10 cellular contexts compared by ENCODE assay signal in the genomic region with DNA sequence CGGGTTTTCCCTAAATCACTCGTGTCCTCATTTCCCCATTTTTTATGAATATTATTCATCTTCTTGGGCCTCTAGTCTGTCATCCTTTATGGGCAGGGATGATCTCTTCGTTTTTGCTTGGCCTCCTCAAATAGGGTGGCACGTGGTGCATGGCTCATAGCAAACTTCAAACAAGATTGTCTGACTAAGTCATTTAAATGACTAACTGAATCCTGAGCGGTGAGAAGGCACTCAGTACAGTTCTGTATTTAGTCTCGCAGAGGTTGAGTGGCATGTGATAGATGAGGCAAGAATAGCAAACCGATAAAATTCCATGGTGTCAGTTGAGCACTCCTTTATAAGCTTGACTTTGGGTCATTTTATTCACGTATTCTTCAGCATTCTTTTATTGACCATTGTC. TPM values are rescaled to one million over a fixed set of nuclear protein-coding genes. Genes with fewer than 3 reads are reported as not detected.
DNase-seq lines count a peak whose midpoint lies in the region; ATAC-seq and TF ChIP-seq lines count a peak whose summit lies in the region.
"Had no signal": no experiment of that assay in that cellular context is flagged by ENCODE, and none has a peak within 500 bp of the region (broad histone marks: within the 10 kb centered on the region; RNA-seq: fewer than 3 reads in every experiment).

No MANE protein-coding gene starts in this region.

- TF ChIP-seq CTCF in Panc1 (IDR thresholded peaks at IDR 0.05) (no peak), foreskin fibroblast (IDR thresholded peaks at IDR 0.05; ENCODE audit: low read depth, low read length) (no peak), type B pancreatic cell (conservative IDR thresholded peaks at IDR 0.05) (no peak)

- POLR2A ChIA-PET in Panc1 (lab: Charles Lee) = no interaction called here

- CTCF ChIA-PET in Panc1 (lab: Charles Lee) = no interaction called here

- in situ Hi-C loops in Panc1 (cut with HindIII; ENCODE audit: low pct_unique_long_range_greater_than_20kb, low sequenced_read_pairs) = no loop called here

- H3K4me1 Mint-ChIP-seq in type B pancreatic cell (ENCODE audit: unreplicated experiment) = peaks cover 39% of the 10 kb centered on the region

- H3K27me3 Mint-ChIP-seq in type B pancreatic cell = no peaks in the 10 kb centered on the region

- H3K36me3 Mint-ChIP-seq in type B pancreatic cell = no peaks in the 10 kb centered on the region
- H3K36me3 Mint-ChIP-seq: CD4-positive, alpha-beta memory T cell had no signal

- H3K4me1 ChIP-seq in Panc1 (ENCODE audit: control insufficient read depth, insufficient read depth, low read length) = peaks cover 3% of the 10 kb centered on the region; the same call in 1 of the 2 replicates

- peak; percentile 65 for ATAC-seq in Panc1
- ATAC-seq in HG03571 (IDR thresholded peaks at IDR 0.05; ENCODE audit: unreplicated experiment) = no peak

- no peak overlapping the region for H3K4me3 ChIP-seq in Panc1 (ENCODE audit: low read depth in 2 of 2, low read length in 2 of 2)
- no peak overlapping the region for H3K4me3 ChIP-seq in foreskin fibroblast (ENCODE audit: low read depth in 1 of 2, low read length in 2 of 2)

- H3K27ac Mint-ChIP-seq in type B pancreatic cell = no peak overlapping the region
- H3K27ac Mint-ChIP-seq: CD4-positive, alpha-beta memory T cell had no signal

- no peak overlapping the region for H3K4me3 Mint-ChIP-seq in type B pancreatic cell
- H3K4me3 Mint-ChIP-seq: CD4-positive, alpha-beta memory T cell had no signal

- H3K9me3 ChIP-seq in Panc1 (ENCODE audit: control insufficient read depth, insufficient read depth, low read depth, low read length) = no peaks in the 10 kb centered on the region

- peak; percentile 12 for DNase-seq in stimulated activated CD4-positive, alpha-beta T cell treated with anti-CD3 and anti-CD28 coated beads, Interleukin-4, amount 100 ng/mL, for 24 hours
- no peak for DNase-seq in stimulated activated CD4-positive, alpha-beta T cell treated with anti-CD3 and anti-CD28 coated beads, Interleukin-2, amount 100 ng/mL, for 48 hours
- DNase-seq in Panc1 (ENCODE audit: low read depth, low spot score) (peak; percentile 58), foreskin fibroblast (peak; percentile 56 to 71), type B pancreatic cell (ENCODE audit: extremely low spot score, unreplicated experiment) (no peak), NCI-H146 (lab: John Stamatoyannopoulos, UW) (no peak), SW480 (ENCODE audit: low spot score) (no peak)
- DNase-seq: CD4-positive, alpha-beta memory T cell; NCI-H1436 treated with DMSO at 0.1 percent for 48 hours had no signal

- peaks cover 4% of the 10 kb centered on the region for H3K9me3 Mint-ChIP-seq in type B pancreatic cell

- intact Hi-C loops in Panc1 (cut with micrococcal nuclease; ENCODE audit: unreplicated experiment) = loop anchor here (10.0 kb wide), 1 partner anchor 117 kb away; no protein-coding TSS in a partner anchor

- H3K36me3 ChIP-seq in Panc1 (ENCODE audit: control insufficient read depth, insufficient read depth, low read length) = no peaks in the 10 kb centered on the region

- no peaks in the 10 kb centered on the region for H3K27me3 ChIP-seq in Panc1 (ENCODE audit: control insufficient read depth, insufficient read depth, low read length)

- BruUV-seq in Panc1 (replicated peaks; lab: Mats Ljungman, UMichigan) = no TSS peak

- no peak overlapping the region for H3K27ac ChIP-seq in Panc1 (ENCODE audit: low read length)

RNA-seq across cellular contexts. Expression of a gene that starts 5.7 kb away (rescaled TPM):
- 17.5 TPM for total RNA-seq in Panc1 (2021; ENCODE audit: unreplicated experiment)
- 25.1 TPM for polyA plus RNA-seq in Panc1 (2012; ENCODE audit: insufficient read length)
- total RNA-seq in type B pancreatic cell (ENCODE audit: low replicate concordance) = 31.3 and 78.6 TPM in 2 replicates

Comparison
In these comparisons a context has a peak if more than half of its experiments do, and no peak if none do; other contexts are left out.
1. DNase-seq: peak in stimulated activated CD4-positive, alpha-beta T cell treated with anti-CD3 and anti-CD28 coated beads, Interleukin-4, amount 100 ng/mL, for 24 hours (single experiment), Panc1 (single experiment) and foreskin fibroblast (2 of 2); none in stimulated activated CD4-positive, alpha-beta T cell treated with anti-CD3 and anti-CD28 coated beads, Interleukin-2, amount 100 ng/mL, for 48 hours (0 of 2), type B pancreatic cell (single experiment), NCI-H146 (single experiment) and SW480 (single experiment).